In genomic region chr1:156490401-156491032, GRCh38 we compare ENCODE assay signal across 8 cellular contexts. TPM values are rescaled to one million over a fixed set of nuclear protein-coding genes. Genes with fewer than 3 reads are reported as not detected.
A peak's percentile ranks its signal among the peaks of the same experiment; 100 is the strongest.
DNase-seq lines count a peak whose midpoint lies in the region; ATAC-seq and TF ChIP-seq lines count a peak whose summit lies in the region.

No MANE protein-coding gene starts in this region.

- H3K4me3 ChIP-seq in suprapubic skin (peak overlapping the region; percentile 28), HAP-1 (no peak overlapping the region)

- no peaks in the 10 kb centered on the region for H3K27me3 Mint-ChIP-seq in T-helper 2 cell treated with Interferon-gamma antibody and Interleukin-4, amounts not matched to agents 5 μg/mL and 100 μg/mL, for 36 hours (ENCODE audit: low read depth)
- no peaks in the 10 kb centered on the region for H3K27me3 Mint-ChIP-seq in activated T-helper 17 cell treated with anti-CD3 and anti-CD28 coated beads, Interleukin-2, amount 50 U/mL, for 72 hours

- peak overlapping the region; percentile 70 for H3K4me3 Mint-ChIP-seq in T-helper 2 cell treated with Interferon-gamma antibody and Interleukin-4, amounts not matched to agents 5 μg/mL and 100 μg/mL, for 36 hours
- peak overlapping the region; percentile 82 for H3K4me3 Mint-ChIP-seq in activated T-helper 17 cell treated with anti-CD3 and anti-CD28 coated beads, Interleukin-2, amount 50 U/mL, for 72 hours

- no peaks in the 10 kb centered on the region for H3K9me3 Mint-ChIP-seq in T-helper 2 cell treated with Interferon-gamma antibody and Interleukin-4, amounts not matched to agents 5 μg/mL and 100 μg/mL, for 36 hours
- H3K9me3 Mint-ChIP-seq in activated T-helper 17 cell treated with anti-CD3 and anti-CD28 coated beads, Interleukin-2, amount 50 U/mL, for 72 hours: peaks cover 3% of the 10 kb centered on the region

- H3K27ac ChIP-seq in suprapubic skin: peak overlapping the region; percentile 64

- H3K36me3 ChIP-seq in suprapubic skin: peaks cover 6% of the 10 kb centered on the region
- H3K36me3 ChIP-seq in HAP-1 (replicated peaks): no peaks in the 10 kb centered on the region

- WGBS in suprapubic skin: 7% methylated on average over 9 of the region's 10 CpGs

- H3K4me1 ChIP-seq in suprapubic skin (peaks cover 87% of the 10 kb centered on the region), HAP-1 (no peaks in the 10 kb centered on the region)

- TF ChIP-seq CTCF in suprapubic skin (IDR thresholded peaks at IDR 0.05): no peak

- TF ChIP-seq POLR2A in suprapubic skin (IDR thresholded peaks at IDR 0.05): no peak

- peaks cover 63% of the 10 kb centered on the region for H3K4me1 Mint-ChIP-seq in T-helper 2 cell treated with Interferon-gamma antibody and Interleukin-4, amounts not matched to agents 5 μg/mL and 100 μg/mL, for 36 hours (ENCODE audit: low read depth)
- H3K4me1 Mint-ChIP-seq in activated T-helper 17 cell treated with anti-CD3 and anti-CD28 coated beads, Interleukin-2, amount 50 U/mL, for 72 hours: peaks cover 75% of the 10 kb centered on the region

- no peak for ATAC-seq in activated T-helper 17 cell treated with anti-CD3 and anti-CD28 coated beads, Interleukin-2, amount 50 U/mL, for 72 hours (replicated peaks)

- in situ Hi-C loops in HAP-1 (cut with MboI; ENCODE audit: low sequenced_read_pairs): no loop called here

- no peak for TF ChIP-seq EP300 in suprapubic skin (IDR thresholded peaks at IDR 0.05)

- H3K9me3 ChIP-seq in suprapubic skin (no peaks in the 10 kb centered on the region), HAP-1 (no peaks in the 10 kb centered on the region)

- peaks cover 15% of the 10 kb centered on the region for H3K36me3 Mint-ChIP-seq in T-helper 2 cell treated with Interferon-gamma antibody and Interleukin-4, amounts not matched to agents 5 μg/mL and 100 μg/mL, for 36 hours (ENCODE audit: low read depth)
- peaks cover 48% of the 10 kb centered on the region for H3K36me3 Mint-ChIP-seq in activated T-helper 17 cell treated with anti-CD3 and anti-CD28 coated beads, Interleukin-2, amount 50 U/mL, for 72 hours (ENCODE audit: low read depth)

- no peak for DNase-seq in T-helper 2 cell treated with Interferon-gamma antibody and Interleukin-4, amounts not matched to agents 5 μg/mL and 100 μg/mL, for 36 hours (ENCODE audit: low spot score)
- no peak for DNase-seq in T-helper 2 cell
- DNase-seq in iPS-NIHi11 (ENCODE audit: low spot score): peak; percentile 73
- DNase-seq in suprapubic skin (ENCODE audit: low spot score in 2 of 2): no peak
- DNase-seq in HAP-1 (ENCODE audit: low spot score in 2 of 2): no peak
- DNase-seq in HK-2 (ENCODE audit: unreplicated experiment): no peak
- DNase-seq in activated CD4-positive, alpha-beta T cell treated with anti-CD3 and anti-CD28 coated beads for 48 hours: no peak

- no peaks in the 10 kb centered on the region for H3K27me3 ChIP-seq in suprapubic skin
- no peaks in the 10 kb centered on the region for H3K27me3 ChIP-seq in HAP-1 (ENCODE audit: low read depth)

- peak overlapping the region; percentile 68 for H3K27ac Mint-ChIP-seq in T-helper 2 cell treated with Interferon-gamma antibody and Interleukin-4, amounts not matched to agents 5 μg/mL and 100 μg/mL, for 36 hours
- H3K27ac Mint-ChIP-seq in activated T-helper 17 cell treated with anti-CD3 and anti-CD28 coated beads, Interleukin-2, amount 50 U/mL, for 72 hours: peak overlapping the region; percentile 94

RNA-seq across cellular contexts. Expression of gene MEF2D, which starts 10.1 kb away (rescaled TPM):
- total RNA-seq in activated T-helper 17 cell treated with anti-CD3 and anti-CD28 coated beads, Interleukin-2, amount 50 U/mL, for 72 hours: 10 to 100 TPM; 34.4 to 68.5 TPM
- total RNA-seq in suprapubic skin: 10 to 100 TPM; 61.7 to 73.5 (median 67.1) TPM
